ENCODE assay signal across 13 cellular contexts in genomic region chr6:42230320-42231034, GRCh38. TPM values are rescaled to one million over a fixed set of nuclear protein-coding genes. Genes with fewer than 3 reads are reported as not detected.
DNase-seq lines count a peak whose midpoint lies in the region; ATAC-seq and TF ChIP-seq lines count a peak whose summit lies in the region.
"Had no signal": no experiment of that assay in that cellular context is flagged by ENCODE, and none has a peak within 500 bp of the region (broad histone marks: within the 10 kb centered on the region; RNA-seq: fewer than 3 reads in every experiment).

No MANE protein-coding gene starts in this region.

- H3K4me3 ChIP-seq in PC-9 (no peak overlapping the region), esophagus squamous epithelium (no peak overlapping the region)
- H3K4me3 ChIP-seq: stomach had no signal

- no TSS peak for BruUV-seq in PC-9 (replicated peaks; lab: Mats Ljungman, UMichigan)

- peaks cover 48% of the 10 kb centered on the region for H3K4me1 ChIP-seq in PC-9 (replicated peaks; ENCODE audit: insufficient read depth)
- peaks cover 0 to 65% (median 14%) of the 10 kb centered on the region in 3 donors for H3K4me1 ChIP-seq in esophagus squamous epithelium

- no peak overlapping the region for H3K4me2 ChIP-seq in PC-9

- H3K9me3 ChIP-seq in PC-9 (ENCODE audit: insufficient read depth, low read depth) = no peaks in the 10 kb centered on the region
- H3K9me3 ChIP-seq in esophagus squamous epithelium = no peaks in the 10 kb centered on the region
- H3K9me3 ChIP-seq: stomach had no signal

- TF ChIP-seq CTCF in 22Rv1 (IDR thresholded peaks at IDR 0.05) (peak; percentile 55), GM10248 (IDR thresholded peaks at IDR 0.05; ENCODE audit: control extremely low read depth, extremely low read depth, low read depth, missing control alignments) (peak; percentile 37), PC-9 (conservative IDR thresholded peaks at IDR 0.05) (peak; percentile 69), esophagus squamous epithelium (IDR thresholded peaks at IDR 0.05) (peak in 4 of 6 experiments; percentile 10 to 60 (median 37))

- CTCF ChIA-PET in GM10248 (lab: Yijun Ruan, JAX) = interaction anchor here (1.1 to 3.0 kb wide), 5 partner anchors 12 to 180 kb away, joined by 3 to 11 read pairs (median 3); partner anchors contain the start of gene TAF8
- CTCF ChIA-PET in PC-9 (lab: Charles Lee) = interaction anchor here (0.6 to 2.1 kb wide), 5 partner anchors 16 to 516 kb away, joined by 3 to 30 read pairs (median 7); partner anchors contain the start of gene TBCC

- H3K27me3 ChIP-seq in PC-9 (ENCODE audit: insufficient read depth, low read depth) = no peaks in the 10 kb centered on the region
- no peaks in the 10 kb centered on the region for H3K27me3 ChIP-seq in esophagus squamous epithelium
- H3K27me3 ChIP-seq: stomach had no signal

- DNase-seq in GM10248 (ENCODE audit: extremely low spot score) (peak; percentile 43), PC-9 (no peak), esophagus squamous epithelium (lab: John Stamatoyannopoulos, UW) (no peak)
- DNase-seq in NK-92 treated with Interleukin-12 subunit alpha and Interleukin-12 subunit beta, amount 100 ng/mL, for 24 hours (lab: John Stamatoyannopoulos, UW) = no peak
- DNase-seq: GDM1, hippocampal formation, MM.1S, stomach had no signal

- 0 out of 2 replicates have a peak, but pooled peaks cover 4% of the 10 kb centered on the region for H3K79me2 ChIP-seq in PC-9 (ENCODE audit: low read depth)

- no peak overlapping the region for H3K27ac ChIP-seq in 22Rv1
- H3K27ac ChIP-seq in PC-9 = 0 out of 2 replicates have a peak overlapping the region, but pooled peaks have one; percentile 2
- peak overlapping the region; percentile 34 to 90 (median 42) for H3K27ac ChIP-seq in esophagus squamous epithelium
- H3K27ac ChIP-seq: stomach had no signal

- H4K20me1 ChIP-seq in PC-9 (ENCODE audit: insufficient read depth) = no peaks in the 10 kb centered on the region

- H3F3A ChIP-seq in PC-9 (ENCODE audit: insufficient read depth, low read depth) = peaks cover 31% of the 10 kb centered on the region

- H3K9me2 ChIP-seq in PC-9 (ENCODE audit: insufficient read depth) = no peaks in the 10 kb centered on the region

- intact Hi-C loops in PC-9 (cut with micrococcal nuclease; ENCODE audit: unreplicated experiment) (no loop called here), esophagus squamous epithelium (cut with DNase I) (no loop called here)

- WGBS in esophagus squamous epithelium, 2 donors = 62 to 66% methylated on average over 4 to 6 of the region's 6 CpGs

- peaks cover 4% of the 10 kb centered on the region; the same call in 1 of the 2 replicates for H3K36me3 ChIP-seq in PC-9 (ENCODE audit: low read depth)
- H3K36me3 ChIP-seq in esophagus squamous epithelium = peaks cover 0 to 73% (median 0%) of the 10 kb centered on the region in 3 donors

- no peak overlapping the region for H2AFZ ChIP-seq in PC-9

- no peak for TF ChIP-seq POLR2A in esophagus squamous epithelium (IDR thresholded peaks at IDR 0.05)

- ATAC-seq in HG03025 (IDR thresholded peaks at IDR 0.05; ENCODE audit: low FRiP score, unreplicated experiment) = no peak
- ATAC-seq in HG03097 (IDR thresholded peaks at IDR 0.05; ENCODE audit: low FRiP score, unreplicated experiment) = no peak
- no peak for ATAC-seq in GM19397 (IDR thresholded peaks at IDR 0.05; ENCODE audit: unreplicated experiment)
- ATAC-seq: right cardiac atrium had no signal

- POLR2A ChIA-PET in GM10248 (lab: Yijun Ruan, JAX) = no interaction called here
- POLR2A ChIA-PET in PC-9 (lab: Charles Lee; ENCODE audit: unreplicated experiment) = interaction anchor here (0.5 to 0.7 kb wide), 3 partner anchors 16 to 87 kb away, joined by 3 to 6 read pairs (median 3); no protein-coding TSS in a partner anchor

RNA-seq across cellular contexts. Expression of gene MRPS10, which starts 12.8 kb away (rescaled TPM):
- total RNA-seq in PC-9 (2021) = 38.7 and 56.5 TPM in 2 replicates
- 10 to 100 TPM; 40.3 to 70.3 (median 46.2) TPM for total RNA-seq in esophagus squamous epithelium

RNA-seq across cellular contexts. Expression of gene GUCA1B, which starts 35.7 kb away (rescaled TPM):
- 1.1 and 2.5 TPM in 2 replicates for total RNA-seq in PC-9 (2021)
- 1 to 10 TPM in 1 of 4 donors, under 1 TPM in 3; 0.22 to 2.8 (median 0.61) TPM for total RNA-seq in esophagus squamous epithelium

RNA-seq across cellular contexts. Expression of gene GUCA1A, which starts 57.3 kb away (rescaled TPM):
- total RNA-seq in PC-9 (2021) (not detected in 2 replicates), esophagus squamous epithelium (not detected)
- total RNA-seq: right cardiac atrium, stomach had no signal
